ENCODE assay signal across 24 cellular contexts in the genomic region with DNA sequence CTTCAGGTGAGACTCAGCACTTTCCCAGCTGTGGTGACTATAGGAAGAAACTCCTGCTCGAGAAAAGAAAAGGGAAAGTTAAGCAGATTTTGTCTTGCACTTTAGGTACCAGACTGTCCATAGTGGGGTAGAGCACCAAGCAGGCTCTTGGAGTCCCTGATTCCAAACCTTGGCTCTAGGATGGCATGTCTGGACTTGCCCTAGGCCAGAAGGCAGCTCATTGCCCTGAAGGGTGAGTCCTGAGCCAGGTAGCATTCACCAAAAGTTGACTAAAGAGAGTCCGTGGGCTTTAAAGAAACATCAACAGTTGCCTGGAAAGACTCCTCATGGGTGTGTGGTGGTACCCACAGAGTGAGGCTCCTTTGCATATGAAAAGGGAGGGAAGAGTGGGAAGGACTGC.
DNase-seq lines count a peak whose midpoint lies in the region; ATAC-seq, FAIRE-seq and TF ChIP-seq lines count a peak whose summit lies in the region.
"Had no signal": no experiment of that assay in that cellular context is flagged by ENCODE, and none has a peak within 500 bp of the region (broad histone marks: within the 10 kb centered on the region; RNA-seq: fewer than 3 reads in every experiment).

No MANE protein-coding gene starts in this region.

- H4K20me1 ChIP-seq in HepG2 (ENCODE audit: insufficient read depth, low read length) = no peaks in the 10 kb centered on the region

- H3K79me2 ChIP-seq in HepG2 (ENCODE audit: insufficient read depth, low read length) = no peaks in the 10 kb centered on the region

- intact Hi-C loops in HepG2 (cut with micrococcal nuclease; ENCODE audit: unreplicated experiment) (no loop called here), right lobe of liver (cut with DNase I) (no loop called here), head of caudate nucleus (cut with DNase I) (no loop called here)

- H3K9me3 ChIP-seq in HepG2 (ENCODE audit: low read length) (peaks cover 68% of the 10 kb centered on the region), right lobe of liver (no peaks in the 10 kb centered on the region)
- H3K9me3 ChIP-seq: MG63, Peyer's patch, SJCRH30 had no signal

- WGBS in HepG2 (ENCODE audit: low lambda C conversion rate) = 50% methylated on average over 2 of the region's 2 CpGs
- 38% methylated on average over 2 of the region's 2 CpGs for WGBS in right lobe of liver (ENCODE audit: insufficient coverage, low coverage, low lambda C conversion rate, missing lambda C conversion rate)

- no peak for DNase-seq in HepG2 (ENCODE audit: low spot score)
- DNase-seq in right lobe of liver = no peak
- no peak for DNase-seq in WTC11 (ENCODE audit: low spot score)
- peak; percentile 45 to 71 for DNase-seq in foreskin keratinocyte
- DNase-seq in stimulated activated effector memory CD8-positive, alpha-beta T cell treated with anti-CD3 and anti-CD28 coated beads, Interleukin-12 subunit alpha, Interleukin-12 subunit beta, amount 100 ng/mL, for 72 hours (ENCODE audit: low spot score in 2 of 2) = no peak
- no peak for DNase-seq in NCI-H774 (lab: John Stamatoyannopoulos, UW)
- DNase-seq in head of caudate nucleus = no peak
- no peak for DNase-seq in NCI-H526 (lab: John Stamatoyannopoulos, UW)
- DNase-seq: DMS53, EL, GF-D8, Kasumi-1, MG63, NCI-H1048, NCI-H1417 treated with DMSO at 0.1 percent for 48 hours, NCI-H187, NCI-H82, Peyer's patch, SJCRH30 had no signal

- no peak overlapping the region for H3K9ac ChIP-seq in HepG2 (ENCODE audit: insufficient read depth, low read depth, low read length)

- H3K9me3 Mint-ChIP-seq in WTC11 = peaks cover 47% of the 10 kb centered on the region
- no peaks in the 10 kb centered on the region for H3K9me3 Mint-ChIP-seq in stimulated activated effector memory CD8-positive, alpha-beta T cell treated with anti-CD3 and anti-CD28 coated beads, Interleukin-12 subunit alpha, Interleukin-12 subunit beta, amount 100 ng/mL, for 72 hours

- no peak for FAIRE-seq in HepG2 (lab: Jason Lieb, UNC)
- FAIRE-seq: A204.1, D721Med, H54 had no signal

- in situ Hi-C loops in HepG2 (cut with HindIII; ENCODE audit: extremely low pct_ligation_motif_present, low pct_unique_long_range_greater_than_20kb) = no loop called here

- peak overlapping the region; percentile 42 for H2AFZ ChIP-seq in HepG2 (ENCODE audit: low read length)

- H3K4me3 Mint-ChIP-seq in WTC11 = no peak overlapping the region
- H3K4me3 Mint-ChIP-seq in stimulated activated effector memory CD8-positive, alpha-beta T cell treated with anti-CD3 and anti-CD28 coated beads, Interleukin-12 subunit alpha, Interleukin-12 subunit beta, amount 100 ng/mL, for 72 hours = no peak overlapping the region
- H3K4me3 Mint-ChIP-seq: B cell, CD14-positive monocyte had no signal

- H3K4me3 ChIP-seq in HepG2 (replicated peaks in 1 of 3; ENCODE audit: insufficient read depth in 1 of 3, low read depth in 2 of 3, low read length in 3 of 3) (no peak overlapping the region), right lobe of liver (no peak overlapping the region)
- H3K4me3 ChIP-seq: MG63, Peyer's patch, SJCRH30 had no signal

- peaks cover 6% of the 10 kb centered on the region for H3K4me1 Mint-ChIP-seq in WTC11
- H3K4me1 Mint-ChIP-seq in stimulated activated effector memory CD8-positive, alpha-beta T cell treated with anti-CD3 and anti-CD28 coated beads, Interleukin-12 subunit alpha, Interleukin-12 subunit beta, amount 100 ng/mL, for 72 hours = no peaks in the 10 kb centered on the region
- H3K4me1 Mint-ChIP-seq: B cell, CD14-positive monocyte had no signal

- H3K4me1 ChIP-seq in HepG2 (ENCODE audit: insufficient read depth, low read length) (no peaks in the 10 kb centered on the region), right lobe of liver (no peaks in the 10 kb centered on the region), foreskin keratinocyte (no peaks in the 10 kb centered on the region)
- H3K4me1 ChIP-seq: Peyer's patch, SJCRH30 had no signal

- TF ChIP-seq POLR2A in HepG2 (IDR thresholded peaks at IDR 0.05; ENCODE audit: insufficient read depth in 1 of 2, low read depth in 2 of 2, low read length in 2 of 2) (no peak), right lobe of liver (IDR thresholded peaks at IDR 0.05) (no peak)

- BruUV-seq in HepG2 (replicated peaks; lab: Mats Ljungman, UMichigan) = no TSS peak

- H3K27ac ChIP-seq in HepG2 (ENCODE audit: extremely low read length, insufficient read depth, low read length) (no peak overlapping the region), right lobe of liver (no peak overlapping the region), foreskin keratinocyte (no peak overlapping the region)
- H3K27ac ChIP-seq: Peyer's patch, SJCRH30 had no signal

- no peaks in the 10 kb centered on the region for H3K36me3 ChIP-seq in HepG2 (replicated peaks in 1 of 2; ENCODE audit: control insufficient read depth in 1 of 2, insufficient read depth in 2 of 2, low read length in 2 of 2)
- no peaks in the 10 kb centered on the region for H3K36me3 ChIP-seq in right lobe of liver
- H3K36me3 ChIP-seq: MG63, Peyer's patch, SJCRH30 had no signal

- H3K4me2 ChIP-seq in HepG2 (ENCODE audit: low read depth, low read length) = no peak overlapping the region

- TF ChIP-seq CTCF in HepG2 (CRISPR knock-in tag; IDR thresholded peaks at IDR 0.05) (no peak), right lobe of liver (IDR thresholded peaks at IDR 0.05) (no peak), WTC11 (IDR thresholded peaks at IDR 0.05) (no peak), foreskin keratinocyte (conservative IDR thresholded peaks at IDR 0.05) (no peak)

- no peak for TF ChIP-seq EP300 in HepG2 (IDR thresholded peaks at IDR 0.05; ENCODE audit: low read depth in 2 of 2, low read length in 2 of 2)
- no peak for TF ChIP-seq EP300 in HepG2 (CRISPR knock-in tag; IDR thresholded peaks at IDR 0.05; ENCODE audit: borderline replicate concordance)

- H3K27me3 Mint-ChIP-seq in WTC11 (ENCODE audit: low read depth) = no peaks in the 10 kb centered on the region; the same call in 1 of the 2 replicates
- H3K27me3 Mint-ChIP-seq: B cell had no signal

- TF ChIP-seq RAD21 in HepG2 (CRISPR knock-in tag; IDR thresholded peaks at IDR 0.05) = no peak

- no peak for ATAC-seq in HepG2
- no peak for ATAC-seq in right lobe of liver
- peak; percentile 75 for ATAC-seq in WTC11
- peak; percentile 87 for ATAC-seq in foreskin keratinocyte
- ATAC-seq in stimulated activated effector memory CD8-positive, alpha-beta T cell treated with anti-CD3 and anti-CD28 coated beads, Interleukin-12 subunit alpha, Interleukin-12 subunit beta, amount 100 ng/mL, for 72 hours = peak; percentile 26

- H3K36me3 Mint-ChIP-seq in WTC11 = peaks cover 15% of the 10 kb centered on the region
- no peaks in the 10 kb centered on the region for H3K36me3 Mint-ChIP-seq in stimulated activated effector memory CD8-positive, alpha-beta T cell treated with anti-CD3 and anti-CD28 coated beads, Interleukin-12 subunit alpha, Interleukin-12 subunit beta, amount 100 ng/mL, for 72 hours
- H3K36me3 Mint-ChIP-seq: CD14-positive monocyte had no signal

- no peaks in the 10 kb centered on the region for H3K27me3 ChIP-seq in HepG2 (ENCODE audit: control insufficient read depth in 1 of 2, insufficient read depth in 2 of 2, low read length in 2 of 2)
- no peaks in the 10 kb centered on the region for H3K27me3 ChIP-seq in right lobe of liver
- H3K27me3 ChIP-seq in foreskin keratinocyte = no peaks in the 10 kb centered on the region
- H3K27me3 ChIP-seq: MG63, Peyer's patch, SJCRH30 had no signal

- POLR2A ChIA-PET in HepG2 (lab: Yijun Ruan, JAX) (no interaction called here), WTC11 (lab: Charles Lee) (no interaction called here)

- H3K27ac Mint-ChIP-seq in WTC11 = no peak overlapping the region
- no peak overlapping the region for H3K27ac Mint-ChIP-seq in stimulated activated effector memory CD8-positive, alpha-beta T cell treated with anti-CD3 and anti-CD28 coated beads, Interleukin-12 subunit alpha, Interleukin-12 subunit beta, amount 100 ng/mL, for 72 hours
- H3K27ac Mint-ChIP-seq: B cell, CD14-positive monocyte had no signal

- CTCF ChIA-PET in HepG2 (lab: Yijun Ruan, JAX; ENCODE audit: low intra/inter-chr PET ratio, low total read pairs) = no interaction called here
- CTCF ChIA-PET in WTC11 (lab: Charles Lee) = no interaction called here

TF ChIP-seq in HepG2, 621 proteins besides CTCF, POLR2A, EP300 and RAD21 (continues in another document):
- TF ChIP-seq MED13 (CRISPR knock-in tag; IDR thresholded peaks at IDR 0.05) (no peak), ZNF235 (CRISPR knock-in tag; IDR thresholded peaks at IDR 0.05; ENCODE audit: borderline replicate concordance) (no peak), SCMH1 (CRISPR knock-in tag; IDR thresholded peaks at IDR 0.05; ENCODE audit: borderline replicate concordance) (no peak), RELA (CRISPR knock-in tag; IDR thresholded peaks at IDR 0.05) (no peak), ZNF546 (CRISPR knock-in tag; conservative IDR thresholded peaks at IDR 0.05) (no peak)

TF ChIP-seq in WTC11, 78 proteins besides CTCF, POLR2A, EP300 and RAD21 (continues in another document):
- no peak for TF ChIP-seq SMAD3 (CRISPR knock-in tag; IDR thresholded peaks at IDR 0.05; ENCODE audit: borderline replicate concordance)
- TF ChIP-seq NFATC4 (CRISPR knock-in tag; IDR thresholded peaks at IDR 0.05) = no peak
- no peak for TF ChIP-seq CREM (CRISPR knock-in tag; IDR thresholded peaks at IDR 0.05)
- no peak for TF ChIP-seq MXD4 (CRISPR knock-in tag; IDR thresholded peaks at IDR 0.05; ENCODE audit: borderline replicate concordance)
- no peak for TF ChIP-seq SOX15 (CRISPR knock-in tag; IDR thresholded peaks at IDR 0.05)

Comparison
In these comparisons a context has a peak if more than half of its experiments do, and no peak if none do; other contexts are left out.
1. ATAC-seq: peak in WTC11 (single experiment), foreskin keratinocyte (single experiment) and stimulated activated effector memory CD8-positive, alpha-beta T cell treated with anti-CD3 and anti-CD28 coated beads, Interleukin-12 subunit alpha, Interleukin-12 subunit beta, amount 100 ng/mL, for 72 hours (single experiment); none in HepG2 (single experiment) and right lobe of liver (0 of 4).
2. DNase-seq: peak in foreskin keratinocyte (2 of 2); none in HepG2 (single experiment), right lobe of liver (0 of 3), WTC11 (single experiment), stimulated activated effector memory CD8-positive, alpha-beta T cell treated with anti-CD3 and anti-CD28 coated beads, Interleukin-12 subunit alpha, Interleukin-12 subunit beta, amount 100 ng/mL, for 72 hours (0 of 2), NCI-H774 (single experiment), head of caudate nucleus (0 of 42) and NCI-H526 (0 of 2).